Comparison of ENCODE assay signal across 14 cellular contexts in genomic region chr9:137721479-137721878, GRCh38.
DNase-seq lines count a peak whose midpoint lies in the region; ATAC-seq, FAIRE-seq and TF ChIP-seq lines count a peak whose summit lies in the region.
"Had no signal": no experiment of that assay in that cellular context is flagged by ENCODE, and none has a peak within 500 bp of the region (broad histone marks: within the 10 kb centered on the region; RNA-seq: fewer than 3 reads in every experiment).

No MANE protein-coding gene starts in this region.

- peak overlapping the region; percentile 91 for H3K27ac Mint-ChIP-seq in stimulated activated naive CD8-positive, alpha-beta T cell treated with anti-CD3 and anti-CD28 coated beads, Interleukin-15, Interleukin-2, amounts not matched to agents 100 ng/mL and 50 ng/mL, for 24 hours
- peak overlapping the region; percentile 63 for H3K27ac Mint-ChIP-seq in activated naive CD8-positive, alpha-beta T cell treated with anti-CD3 and anti-CD28 coated beads for 36 hours
- peak overlapping the region; percentile 62 to 86 (median 81) for H3K27ac Mint-ChIP-seq in nephron

- H3K4me3 Mint-ChIP-seq in stimulated activated naive CD8-positive, alpha-beta T cell treated with anti-CD3 and anti-CD28 coated beads, Interleukin-15, Interleukin-2, amounts not matched to agents 100 ng/mL and 50 ng/mL, for 24 hours = no peak overlapping the region
- no peak overlapping the region for H3K4me3 Mint-ChIP-seq in activated naive CD8-positive, alpha-beta T cell treated with anti-CD3 and anti-CD28 coated beads for 36 hours
- H3K4me3 Mint-ChIP-seq in nephron = no peak overlapping the region

- TF ChIP-seq CTCF in nephron (IDR thresholded peaks at IDR 0.05; ENCODE audit: unreplicated experiment in 3 of 3) = no peak

- H3K27me3 Mint-ChIP-seq in stimulated activated naive CD8-positive, alpha-beta T cell treated with anti-CD3 and anti-CD28 coated beads, Interleukin-15, Interleukin-2, amounts not matched to agents 100 ng/mL and 50 ng/mL, for 24 hours = no peaks in the 10 kb centered on the region
- no peaks in the 10 kb centered on the region for H3K27me3 Mint-ChIP-seq in activated naive CD8-positive, alpha-beta T cell treated with anti-CD3 and anti-CD28 coated beads for 36 hours
- H3K27me3 Mint-ChIP-seq in nephron (ENCODE audit: low read depth) = no peaks in the 10 kb centered on the region

- peaks cover 29% of the 10 kb centered on the region for H3K4me1 Mint-ChIP-seq in stimulated activated naive CD8-positive, alpha-beta T cell treated with anti-CD3 and anti-CD28 coated beads, Interleukin-15, Interleukin-2, amounts not matched to agents 100 ng/mL and 50 ng/mL, for 24 hours (ENCODE audit: low read depth)
- H3K4me1 Mint-ChIP-seq in activated naive CD8-positive, alpha-beta T cell treated with anti-CD3 and anti-CD28 coated beads for 36 hours = peaks cover 24% of the 10 kb centered on the region
- peaks cover 10% of the 10 kb centered on the region for H3K4me1 Mint-ChIP-seq in nephron

- H3K9me3 Mint-ChIP-seq in stimulated activated naive CD8-positive, alpha-beta T cell treated with anti-CD3 and anti-CD28 coated beads, Interleukin-15, Interleukin-2, amounts not matched to agents 100 ng/mL and 50 ng/mL, for 24 hours = peaks cover 18% of the 10 kb centered on the region
- H3K9me3 Mint-ChIP-seq in activated naive CD8-positive, alpha-beta T cell treated with anti-CD3 and anti-CD28 coated beads for 36 hours = peaks cover 32% of the 10 kb centered on the region
- H3K9me3 Mint-ChIP-seq in nephron = peaks cover 19% of the 10 kb centered on the region

- no peak for FAIRE-seq in RCC 7860 (lab: Jason Lieb, UNC)

- peaks cover 76% of the 10 kb centered on the region for H3K36me3 Mint-ChIP-seq in stimulated activated naive CD8-positive, alpha-beta T cell treated with anti-CD3 and anti-CD28 coated beads, Interleukin-15, Interleukin-2, amounts not matched to agents 100 ng/mL and 50 ng/mL, for 24 hours (ENCODE audit: low read depth)
- peaks cover 83% of the 10 kb centered on the region for H3K36me3 Mint-ChIP-seq in activated naive CD8-positive, alpha-beta T cell treated with anti-CD3 and anti-CD28 coated beads for 36 hours
- peaks cover 76% of the 10 kb centered on the region for H3K36me3 Mint-ChIP-seq in nephron (ENCODE audit: low read depth)

- no peak for ATAC-seq in stimulated activated naive CD8-positive, alpha-beta T cell treated with anti-CD3 and anti-CD28 coated beads, Interleukin-15, Interleukin-2, amounts not matched to agents 100 U/mL and 50 U/mL, for 24 hours
- no peak for ATAC-seq in GM21619 (IDR thresholded peaks at IDR 0.05; ENCODE audit: unreplicated experiment)
- ATAC-seq: HCT116, SK-N-SH treated with all-trans-retinoic acid at 6 μM for 48 hours, upper lobe of right lung had no signal

- DNase-seq in stimulated activated naive CD8-positive, alpha-beta T cell treated with anti-CD3 and anti-CD28 coated beads, Interleukin-15, Interleukin-2, amounts not matched to agents 100 U/mL and 50 U/mL, for 24 hours = no peak
- DNase-seq in activated naive CD8-positive, alpha-beta T cell treated with anti-CD3 and anti-CD28 coated beads for 36 hours = no peak
- DNase-seq in SIG-M5 treated with dmso at 0.1 percent for 504 hours (lab: John Stamatoyannopoulos, UW; ENCODE audit: unreplicated experiment) = no peak
- no peak for DNase-seq in EL
- no peak for DNase-seq in RCC 7860 (ENCODE audit: low spot score)
- DNase-seq: DND-41, mesendoderm, NCI-H146, upper lobe of right lung had no signal
